17 cellular contexts compared by ENCODE assay signal in the genomic region with DNA sequence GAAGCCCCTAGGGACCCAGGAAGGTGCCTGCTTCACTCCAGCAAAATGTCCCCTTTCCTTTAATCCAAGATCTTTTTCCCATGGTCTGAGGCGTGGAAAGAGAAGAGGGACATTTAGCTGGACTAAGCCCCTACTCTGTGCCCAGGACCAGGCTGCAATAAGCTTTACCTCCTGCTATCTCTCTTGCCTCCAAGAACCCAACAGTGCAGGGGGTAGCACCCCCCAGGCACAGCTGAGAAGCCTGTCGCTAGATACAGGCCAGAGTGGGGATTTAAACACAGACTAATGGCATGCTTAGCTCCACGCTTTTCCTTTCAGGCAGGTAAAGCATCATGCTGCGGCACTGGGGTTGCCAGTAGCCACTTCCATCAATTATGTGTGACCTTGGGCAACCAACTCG. TPM values are rescaled to one million over a fixed set of nuclear protein-coding genes. Genes with fewer than 3 reads are reported as not detected.
"Had no signal": no experiment of that assay in that cellular context is flagged by ENCODE, and none has a peak within 500 bp of the region (broad histone marks: within the 10 kb centered on the region; RNA-seq: fewer than 3 reads in every experiment).

No MANE protein-coding gene starts in this region.

- H3K4me3 Mint-ChIP-seq: activated naive CD4-positive, alpha-beta T cell treated with anti-CD3 and anti-CD28 coated beads, Interleukin-2, amount 10 ng/mL, durations not matched to agents 7 days and 5 days; effector memory CD8-positive, alpha-beta T cell; mesothelial cell of epicardium; neural progenitor cell; T-helper 17 cell had no signal

- H3K27me3 ChIP-seq: neural progenitor cell, pancreas, tibial nerve, vagina had no signal

- H3K4me1 ChIP-seq: neural progenitor cell, pancreas, vagina had no signal

- H3K36me3 Mint-ChIP-seq: activated naive CD4-positive, alpha-beta T cell treated with anti-CD3 and anti-CD28 coated beads, Interleukin-2, amount 10 ng/mL, durations not matched to agents 7 days and 5 days; mesothelial cell of epicardium; neural progenitor cell had no signal

- ATAC-seq: effector memory CD8-positive, alpha-beta T cell; lower lobe of right lung; T-helper 17 cell had no signal

- H3K4me2 ChIP-seq: neural progenitor cell had no signal

- DNase-seq: activated CD4-positive, CD25-positive, alpha-beta regulatory T cell; activated naive CD4-positive, alpha-beta T cell treated with anti-CD3 and anti-CD28 coated beads, Interleukin-2, amount 10 ng/mL, durations not matched to agents 7 days and 5 days; cortex of kidney; effector memory CD8-positive, alpha-beta T cell; lower lobe of right lung; pancreas; stimulated activated CD4-positive, alpha-beta T cell treated with anti-CD3 and anti-CD28 coated beads, Interleukin-4, amount 100 ng/mL, for 4 hours; T-helper 17 cell had no signal

- H3K4me1 Mint-ChIP-seq: mesothelial cell of epicardium had no signal

- H3K9me3 Mint-ChIP-seq: activated naive CD4-positive, alpha-beta T cell treated with anti-CD3 and anti-CD28 coated beads, Interleukin-2, amount 10 ng/mL, durations not matched to agents 7 days and 5 days; effector memory CD8-positive, alpha-beta T cell; mesothelial cell of epicardium; neural progenitor cell had no signal

- H3K9ac ChIP-seq: neural progenitor cell had no signal

- H3K4me3 ChIP-seq: lower lobe of right lung, neural progenitor cell, pancreas, tibial nerve, vagina had no signal

- H3K27ac Mint-ChIP-seq: effector memory CD8-positive, alpha-beta T cell; mesothelial cell of epicardium; neural progenitor cell; T-helper 17 cell had no signal

- H2AFZ ChIP-seq: neural progenitor cell had no signal

- H3K36me3 ChIP-seq: lower lobe of right lung, neural progenitor cell, pancreas, tibial nerve, vagina had no signal

- H3K9me3 ChIP-seq: lower lobe of right lung, pancreas, tibial nerve, vagina had no signal

- H3K27ac ChIP-seq: lower lobe of right lung, neural progenitor cell, pancreas, tibial nerve, vagina had no signal

RNA-seq across cellular contexts. Expression of a gene that starts 24.5 kb away (rescaled TPM):
- total RNA-seq: cardiac septum, epithelial cell of proximal tubule, lower lobe of right lung, mesothelial cell of epicardium, myocyte, pancreas, renal cortical epithelial cell, skeletal muscle tissue, T-helper 17 cell, tibial nerve, vagina had no signal

RNA-seq across cellular contexts. Expression of a gene that starts 31.3 kb away (rescaled TPM):
- total RNA-seq: epithelial cell of proximal tubule, mesothelial cell of epicardium, myocyte, renal cortical epithelial cell, T-helper 17 cell had no signal
